18 cellular contexts compared by ENCODE assay signal in genomic region chr11:31412946-31413345, GRCh38. TPM values are rescaled to one million over a fixed set of nuclear protein-coding genes. Genes with fewer than 3 reads are reported as not detected.
A peak's percentile ranks its signal among the peaks of the same experiment; 100 is the strongest.
DNase-seq lines count a peak whose midpoint lies in the region; ATAC-seq, FAIRE-seq and TF ChIP-seq lines count a peak whose summit lies in the region.
"Had no signal": no experiment of that assay in that cellular context is flagged by ENCODE, and none has a peak within 500 bp of the region (broad histone marks: within the 10 kb centered on the region; RNA-seq: fewer than 3 reads in every experiment).

No MANE protein-coding gene starts in this region.

- H2BK12ac ChIP-seq in mesenchymal stem cell (ENCODE audit: low read length in 2 of 2), result no peak overlapping the region

- no peak overlapping the region for H3K23ac ChIP-seq in mesenchymal stem cell (ENCODE audit: low read length in 2 of 2)

- no peak overlapping the region for H3K4me3 ChIP-seq in BJ (ENCODE audit: low read depth, low read length)
- no peak overlapping the region for H3K4me3 ChIP-seq in PC-3 (ENCODE audit: low read length)
- H3K4me3 ChIP-seq in endothelial cell of umbilical vein (replicated peaks in 1 of 3; ENCODE audit: insufficient read depth in 1 of 3, low read depth in 1 of 3, low read length in 3 of 3), result no peak overlapping the region
- no peak overlapping the region for H3K4me3 ChIP-seq in mesenchymal stem cell (ENCODE audit: insufficient read depth in 1 of 2, low read depth in 1 of 2, low read length in 2 of 2)
- H3K4me3 ChIP-seq: left ventricle myocardium inferior, pancreas had no signal

- ATAC-seq in PC-3 (0 out of 2 replicates have a peak, but pooled peaks have one; percentile 29), GM21786 (IDR thresholded peaks at IDR 0.05; ENCODE audit: unreplicated experiment) (no peak), GM19455 (IDR thresholded peaks at IDR 0.05; ENCODE audit: unreplicated experiment) (no peak)
- ATAC-seq: activated T-helper 17 cell treated with anti-CD3 and anti-CD28 coated beads, Interleukin-2, amount 50 U/mL, for 72 hours; pancreas had no signal

- TF ChIP-seq CTCF in BJ (IDR thresholded peaks at IDR 0.05; ENCODE audit: insufficient read depth, low read depth, low read length), result no peak
- TF ChIP-seq CTCF in PC-3 (conservative IDR thresholded peaks at IDR 0.05; ENCODE audit: low read depth, low read length), result no peak
- no peak for TF ChIP-seq CTCF in endothelial cell of umbilical vein (IDR thresholded peaks at IDR 0.05; ENCODE audit: extremely low read depth in 1 of 2, insufficient read depth in 1 of 2, low read depth in 1 of 2, low read length in 2 of 2)
- TF ChIP-seq CTCF in D721Med (IDR thresholded peaks at IDR 0.05; ENCODE audit: insufficient read depth, missing control alignments), result no peak

- WGBS in mesenchymal stem cell, result 100% methylated on average over 2 of the region's 2 CpGs

- H3K18ac ChIP-seq in mesenchymal stem cell (ENCODE audit: low read depth in 1 of 2, low read length in 2 of 2), result no peak overlapping the region

- H3K4me1 ChIP-seq in PC-3 (ENCODE audit: insufficient read depth, low read length) (peaks cover 15% of the 10 kb centered on the region), endothelial cell of umbilical vein (ENCODE audit: control insufficient read depth, extremely low read depth, insufficient read depth, low read length) (no peaks in the 10 kb centered on the region), mesenchymal stem cell (ENCODE audit: control insufficient read depth, insufficient read depth, low read depth, low read length) (no peaks in the 10 kb centered on the region)
- H3K4me1 ChIP-seq: left ventricle myocardium inferior, pancreas had no signal

- H3K4ac ChIP-seq in mesenchymal stem cell (ENCODE audit: low read depth in 1 of 2, low read length in 2 of 2), result no peak overlapping the region

- no peak overlapping the region for H2AK5ac ChIP-seq in mesenchymal stem cell (ENCODE audit: low read length, severe bottlenecking)

- H3K9me1 ChIP-seq in endothelial cell of umbilical vein (replicated peaks; ENCODE audit: control insufficient read depth, extremely low read depth, insufficient read depth, low read length), result peaks cover 3% of the 10 kb centered on the region

- H3K9me2 ChIP-seq in PC-3 (replicated peaks; ENCODE audit: low read length), result no peaks in the 10 kb centered on the region

- no peaks in the 10 kb centered on the region for H4K20me1 ChIP-seq in PC-3 (ENCODE audit: low read length)
- no peaks in the 10 kb centered on the region for H4K20me1 ChIP-seq in endothelial cell of umbilical vein (replicated peaks; ENCODE audit: control insufficient read depth, extremely low read depth, insufficient read depth, low read length)

- H3K36me3 ChIP-seq in BJ (ENCODE audit: control insufficient read depth, insufficient read depth, low read length) (no peaks in the 10 kb centered on the region), PC-3 (ENCODE audit: low read depth, low read length) (no peaks in the 10 kb centered on the region), endothelial cell of umbilical vein (ENCODE audit: control insufficient read depth in 2 of 2, extremely low read depth in 1 of 2, insufficient read depth in 2 of 2, low read length in 2 of 2) (no peaks in the 10 kb centered on the region), mesenchymal stem cell (ENCODE audit: control insufficient read depth in 1 of 2, insufficient read depth in 2 of 2, low read depth in 1 of 2, low read length in 2 of 2) (peaks cover 0 to 10% of the 10 kb centered on the region in 2 experiments)
- H3K36me3 ChIP-seq: pancreas had no signal

- FAIRE-seq in endothelial cell of umbilical vein (lab: Jason Lieb, UNC) (no peak), D721Med (lab: Jason Lieb, UNC) (no peak)
- FAIRE-seq: pancreas had no signal

- no peak overlapping the region for H4K8ac ChIP-seq in mesenchymal stem cell (ENCODE audit: low read length)

- no peak overlapping the region for H3K9ac ChIP-seq in PC-3 (ENCODE audit: low read length)
- H3K9ac ChIP-seq in endothelial cell of umbilical vein (replicated peaks; ENCODE audit: extremely low read depth, insufficient read depth, low read length), result no peak overlapping the region
- no peak overlapping the region for H3K9ac ChIP-seq in mesenchymal stem cell (ENCODE audit: low read length)

- intact Hi-C loops in PC-3 (cut with micrococcal nuclease), result no loop called here
- intact Hi-C loops in endothelial cell of umbilical vein (cut with micrococcal nuclease), result no loop called here

- H2BK120ac ChIP-seq in mesenchymal stem cell (ENCODE audit: low read depth, low read length), result no peak overlapping the region

- no peak overlapping the region for H2BK5ac ChIP-seq in mesenchymal stem cell (ENCODE audit: low read depth, low read length, poor library complexity, severe bottlenecking)

- POLR2A ChIA-PET in BJ (lab: Charles Lee), result no interaction called here
- POLR2A ChIA-PET in PC-3 (lab: Charles Lee; ENCODE audit: unreplicated experiment), result no interaction called here
- POLR2A ChIA-PET in endothelial cell of umbilical vein (lab: Charles Lee), result no interaction called here

- no peaks in the 10 kb centered on the region for H3F3A ChIP-seq in PC-3 (ENCODE audit: low read length, unreplicated experiment)

- H3K9me3 ChIP-seq in PC-3 (ENCODE audit: low read length) (no peaks in the 10 kb centered on the region), endothelial cell of umbilical vein (replicated peaks; ENCODE audit: control insufficient read depth, insufficient read depth, low read length) (no peaks in the 10 kb centered on the region), mesenchymal stem cell (ENCODE audit: control insufficient read depth, low read length) (no peaks in the 10 kb centered on the region)
- H3K9me3 ChIP-seq: pancreas had no signal

- no peak for TF ChIP-seq POLR2A in endothelial cell of umbilical vein (IDR thresholded peaks at IDR 0.05; ENCODE audit: low read depth, low read length)

- no peak overlapping the region for H3K4me2 ChIP-seq in PC-3 (ENCODE audit: low read length)
- no peak overlapping the region for H3K4me2 ChIP-seq in endothelial cell of umbilical vein (ENCODE audit: insufficient read depth, low read length)
- H3K4me2 ChIP-seq in mesenchymal stem cell (ENCODE audit: low read length, poor library complexity, severe bottlenecking), result no peak overlapping the region

- no peak overlapping the region for H2BK15ac ChIP-seq in mesenchymal stem cell (ENCODE audit: low read depth, poor library complexity, severe bottlenecking)

- dilution Hi-C loops in endothelial cell of umbilical vein (cut with MboI; ENCODE audit: extremely low pct_ligation_motif_present, low sequenced_read_pairs), result no loop called here

- no peak overlapping the region for H3K14ac ChIP-seq in mesenchymal stem cell (ENCODE audit: low read length in 2 of 2)

- H3K27me3 ChIP-seq in BJ (ENCODE audit: control insufficient read depth, insufficient read depth, low read length) (no peaks in the 10 kb centered on the region), PC-3 (ENCODE audit: low read length) (no peaks in the 10 kb centered on the region), endothelial cell of umbilical vein (ENCODE audit: control insufficient read depth in 2 of 2, insufficient read depth in 2 of 2, low read length in 2 of 2) (no peaks in the 10 kb centered on the region), mesenchymal stem cell (ENCODE audit: control insufficient read depth in 1 of 2, insufficient read depth in 1 of 2, low read length in 2 of 2) (no peaks in the 10 kb centered on the region)
- H3K27me3 ChIP-seq: pancreas had no signal

- BruUV-seq in PC-3 (replicated peaks; lab: Mats Ljungman, UMichigan) (no TSS peak), endothelial cell of umbilical vein (replicated peaks; lab: Mats Ljungman, UMichigan) (no TSS peak)

- H3K27ac ChIP-seq in PC-3 (ENCODE audit: low read length), result no peak overlapping the region
- no peak overlapping the region for H3K27ac ChIP-seq in endothelial cell of umbilical vein (ENCODE audit: insufficient read depth, low read depth, low read length)
- H3K27ac ChIP-seq in mesenchymal stem cell (ENCODE audit: low read length, poor library complexity, severe bottlenecking), result no peak overlapping the region
- H3K27ac ChIP-seq: C4-2B, left ventricle myocardium inferior, pancreas had no signal

- CTCF ChIA-PET in BJ (lab: Yijun Ruan, JAX), result no interaction called here
- CTCF ChIA-PET in PC-3 (lab: Charles Lee), result no interaction called here
- CTCF ChIA-PET in endothelial cell of umbilical vein (lab: Charles Lee), result interaction anchor here (1.4 kb wide), 1 partner anchor 11 kb away, joined by 4 read pairs; no protein-coding TSS in a partner anchor

- no peaks in the 10 kb centered on the region for H3K79me2 ChIP-seq in PC-3 (ENCODE audit: low read length)
- H3K79me2 ChIP-seq in endothelial cell of umbilical vein (ENCODE audit: control insufficient read depth, insufficient read depth, low read length), result no peaks in the 10 kb centered on the region

- peak; percentile 28 for DNase-seq in BJ (ENCODE audit: low read depth)
- DNase-seq in PC-3, result peak; percentile 32
- no peak for DNase-seq in endothelial cell of umbilical vein (ENCODE audit: low read depth, low spot score)
- peak; percentile 61 for DNase-seq in mesenchymal stem cell
- no peak for DNase-seq in NCI-H345 treated with DMSO at 0.1 percent for 48 hours (lab: John Stamatoyannopoulos, UW; ENCODE audit: unreplicated experiment)
- no peak for DNase-seq in D721Med (ENCODE audit: insufficient read length, low spot score)
- DNase-seq: amniotic stem cell; KBM-7; left ventricle myocardium inferior; NK-92 treated with Interleukin-12 subunit alpha and Interleukin-12 subunit beta, amount 100 ng/mL, for 24 hours; pancreas; Right ventricle myocardium superior; stimulated activated CD4-positive, alpha-beta T cell treated with anti-CD3 and anti-CD28 coated beads, Interleukin-4, amount 100 ng/mL, for 24 hours; T-helper 2 cell had no signal

- peaks cover 6% of the 10 kb centered on the region for H3K79me1 ChIP-seq in mesenchymal stem cell (replicated peaks; ENCODE audit: low read length, poor library complexity, severe bottlenecking)

- H4K91ac ChIP-seq in mesenchymal stem cell (ENCODE audit: low read length), result no peak overlapping the region

- H2AFZ ChIP-seq in PC-3 (ENCODE audit: low read length) (no peak overlapping the region), endothelial cell of umbilical vein (ENCODE audit: low read depth, low read length) (no peak overlapping the region), mesenchymal stem cell (ENCODE audit: low read depth, low read length) (no peak overlapping the region)

RNA-seq across cellular contexts. Expression of gene DNAJC24, which starts 43.3 kb away (rescaled TPM):
- polyA plus RNA-seq in BJ (2011; rRNA removed), result 8.8 and 14.2 TPM in 2 replicates
- 19.1 and 19.5 TPM in 2 replicates for polyA minus RNA-seq in BJ (2011; rRNA and poly(A)+ RNA removed)
- total RNA-seq in PC-3 (2014; rRNA removed), result 5.6 and 9.3 TPM in 2 replicates
- total RNA-seq in endothelial cell of umbilical vein, result 16.8 and 17.0 TPM in 2 replicates
- 5.8 and 7.2 TPM in 2 replicates for polyA plus RNA-seq in endothelial cell of umbilical vein
- 5.7 and 6.9 TPM in 2 replicates for polyA plus RNA-seq in endothelial cell of umbilical vein (2011; cell fraction: cytosol; rRNA removed)
- polyA plus RNA-seq in endothelial cell of umbilical vein (2011; cell fraction: nucleus; rRNA removed), result 32.5 and 40.0 TPM in 2 replicates
- polyA plus RNA-seq in endothelial cell of umbilical vein (2012), result 13.1 and 17.0 TPM in 2 replicates
- polyA minus RNA-seq in endothelial cell of umbilical vein, result 6.7 and 9.5 TPM in 2 replicates
- polyA minus RNA-seq in endothelial cell of umbilical vein (2011; cell fraction: cytosol; rRNA and poly(A)+ RNA removed), result 14.3 TPM
- 28.5 and 39.3 TPM in 2 replicates for polyA minus RNA-seq in endothelial cell of umbilical vein (2011; cell fraction: nucleus; rRNA and poly(A)+ RNA removed)
- polyA plus RNA-seq in mesenchymal stem cell (2013, experiment 1 of 2), result 10.2 TPM
- polyA plus RNA-seq in mesenchymal stem cell (2013, experiment 2 of 2), result 9.6 TPM

RNA-seq across cellular contexts. Expression of gene DCDC1, which starts 43.4 kb away (rescaled TPM):
- polyA plus RNA-seq in BJ (2011; rRNA removed) (0.05 TPM in 1 of 2 replicates, not detected in the other), endothelial cell of umbilical vein (0.04 TPM in 1 of 2 replicates, not detected in the other)
- polyA minus RNA-seq in BJ (2011; rRNA and poly(A)+ RNA removed), result 0.15 TPM in 1 of 2 replicates, not detected in the other
- total RNA-seq in PC-3 (2014; rRNA removed) (0.75 TPM in 1 of 2 replicates, not detected in the other), endothelial cell of umbilical vein (not detected in 2 replicates)
- 0.03 TPM in 1 of 2 replicates, not detected in the other for polyA plus RNA-seq in endothelial cell of umbilical vein (2011; cell fraction: cytosol; rRNA removed)
- 0.05 and 0.14 TPM in 2 replicates for polyA plus RNA-seq in endothelial cell of umbilical vein (2011; cell fraction: nucleus; rRNA removed)
- not detected in 2 replicates for polyA plus RNA-seq in endothelial cell of umbilical vein (2012)
- polyA minus RNA-seq in endothelial cell of umbilical vein, result not detected in 2 replicates
- not detected for polyA minus RNA-seq in endothelial cell of umbilical vein (2011; cell fraction: cytosol; rRNA and poly(A)+ RNA removed)
- polyA minus RNA-seq in endothelial cell of umbilical vein (2011; cell fraction: nucleus; rRNA and poly(A)+ RNA removed), result 0.19 and 0.72 TPM in 2 replicates
- polyA plus RNA-seq in mesenchymal stem cell (2013, experiment 1 of 2), result 0.07 TPM
- not detected for polyA plus RNA-seq in mesenchymal stem cell (2013, experiment 2 of 2)
- total RNA-seq: left ventricle myocardium inferior had no signal

Comparison
In these comparisons a context has a peak if more than half of its experiments do, and no peak if none do; other contexts are left out.
1. DNase-seq: peak in BJ (single experiment), PC-3 (single experiment) and mesenchymal stem cell (single experiment); none in endothelial cell of umbilical vein (single experiment), NCI-H345 treated with DMSO at 0.1 percent for 48 hours (single experiment) and D721Med (single experiment).